Comparison of ENCODE assay signal across 12 cellular contexts in genomic region chr19:4695224-4695731, GRCh38. TPM values are rescaled to one million over a fixed set of nuclear protein-coding genes. Genes with fewer than 3 reads are reported as not detected.
DNase-seq lines count a peak whose midpoint lies in the region; TF ChIP-seq lines count a peak whose summit lies in the region.
"Had no signal": no experiment of that assay in that cellular context is flagged by ENCODE, and none has a peak within 500 bp of the region (broad histone marks: within the 10 kb centered on the region; RNA-seq: fewer than 3 reads in every experiment).

No MANE protein-coding gene starts in this region.

- in situ Hi-C loops in transverse colon (cut with MboI; ENCODE audit: low pct_ligation_motif_present in 1 of 4, low pct_unique_long_range_greater_than_20kb in 1 of 4, low sequenced_read_pairs in 3 of 4), result no loop called here

- peak; percentile 58 for DNase-seq in NCI-H446 treated with DMSO at 0.1 percent for 48 hours (lab: John Stamatoyannopoulos, UW)
- peak; percentile 21 to 52 for DNase-seq in lung microvascular endothelial cell (ENCODE audit: low read depth in 2 of 2)
- DNase-seq in transverse colon, result no peak
- DNase-seq in GOT3 (lab: John Stamatoyannopoulos, UW), result no peak
- DNase-seq in dedifferentiated amniotic fluid mesenchymal stem cell (ENCODE audit: extremely low spot score), result no peak
- DNase-seq in GM03348 (ENCODE audit: low spot score), result no peak
- DNase-seq: NCI-H1417 treated with DMSO at 0.1 percent for 48 hours, NCI-H748 treated with DMSO at 0.1 percent for 48 hours, retina had no signal

- H3K4me3 ChIP-seq in transverse colon, result no peak overlapping the region

- intact Hi-C loops in dendritic cell treated with granulocyte-macrophage colony-stimulating factor and Interleukin-4, amounts not matched to agents 40 ng/mL and 50 ng/mL, for 4 days (cut with micrococcal nuclease), result no loop called here
- intact Hi-C loops in transverse colon (cut with DNase I; ENCODE audit: low total_unique reads), result loop anchor here (5.0 kb wide), 1 partner anchor 513 kb away; the partner anchor contains the start of genes ANKRD24 and SIRT6

- H3K36me3 ChIP-seq in transverse colon, result peaks cover 0 to 75% (median 28%) of the 10 kb centered on the region in 4 donors

- no peaks in the 10 kb centered on the region for H3K27me3 ChIP-seq in transverse colon

- H3K4me3 Mint-ChIP-seq in dendritic cell treated with granulocyte-macrophage colony-stimulating factor and Interleukin-4, amounts not matched to agents 40 ng/mL and 50 ng/mL, for 4 days, result no peak overlapping the region
- H3K4me3 Mint-ChIP-seq: central memory CD8-positive, alpha-beta T cell; stimulated activated naive CD8-positive, alpha-beta T cell treated with anti-CD3 and anti-CD28 coated beads, Interleukin-15, Interleukin-2, amounts not matched to agents 100 ng/mL and 50 ng/mL, for 24 hours had no signal

- no peaks in the 10 kb centered on the region for H3K9me3 Mint-ChIP-seq in dendritic cell treated with granulocyte-macrophage colony-stimulating factor and Interleukin-4, amounts not matched to agents 40 ng/mL and 50 ng/mL, for 4 days
- H3K9me3 Mint-ChIP-seq: central memory CD8-positive, alpha-beta T cell; stimulated activated naive CD8-positive, alpha-beta T cell treated with anti-CD3 and anti-CD28 coated beads, Interleukin-15, Interleukin-2, amounts not matched to agents 100 ng/mL and 50 ng/mL, for 24 hours had no signal

- H3K4me1 ChIP-seq in transverse colon, result no peaks in the 10 kb centered on the region

- no peak for TF ChIP-seq EP300 in transverse colon (IDR thresholded peaks at IDR 0.05; ENCODE audit: low read depth)

- H3K4me1 Mint-ChIP-seq in dendritic cell treated with granulocyte-macrophage colony-stimulating factor and Interleukin-4, amounts not matched to agents 40 ng/mL and 50 ng/mL, for 4 days (ENCODE audit: low read depth), result peaks cover 61% of the 10 kb centered on the region

- peak overlapping the region in 3 of 4 donors; percentile 27 to 60 (median 37) for H3K27ac ChIP-seq in transverse colon

- H3K9me3 ChIP-seq in transverse colon, result no peaks in the 10 kb centered on the region

- no peak for TF ChIP-seq POLR2A in transverse colon (IDR thresholded peaks at IDR 0.05)

- WGBS in transverse colon (ENCODE audit: low coverage in 1 of 2), 2 donors, result 92 to 100% methylated on average over 2 to 19 of the region's 19 CpGs

- TF ChIP-seq CTCF in transverse colon (IDR thresholded peaks at IDR 0.05), result no peak

- peaks cover 100% of the 10 kb centered on the region for H3K36me3 Mint-ChIP-seq in dendritic cell treated with granulocyte-macrophage colony-stimulating factor and Interleukin-4, amounts not matched to agents 40 ng/mL and 50 ng/mL, for 4 days (ENCODE audit: low read depth)

- peak overlapping the region; percentile 79 for H3K27ac Mint-ChIP-seq in dendritic cell treated with granulocyte-macrophage colony-stimulating factor and Interleukin-4, amounts not matched to agents 40 ng/mL and 50 ng/mL, for 4 days
- H3K27ac Mint-ChIP-seq: stimulated activated naive CD8-positive, alpha-beta T cell treated with anti-CD3 and anti-CD28 coated beads, Interleukin-15, Interleukin-2, amounts not matched to agents 100 ng/mL and 50 ng/mL, for 24 hours had no signal

- H3K27me3 Mint-ChIP-seq in dendritic cell treated with granulocyte-macrophage colony-stimulating factor and Interleukin-4, amounts not matched to agents 40 ng/mL and 50 ng/mL, for 4 days, result no peaks in the 10 kb centered on the region
- H3K27me3 Mint-ChIP-seq: central memory CD8-positive, alpha-beta T cell; stimulated activated naive CD8-positive, alpha-beta T cell treated with anti-CD3 and anti-CD28 coated beads, Interleukin-15, Interleukin-2, amounts not matched to agents 100 ng/mL and 50 ng/mL, for 24 hours had no signal

RNA-seq across cellular contexts. Expression of gene MYDGF, which starts 25.1 kb away (rescaled TPM):
- total RNA-seq in lung microvascular endothelial cell (138 and 149 TPM in 2 replicates), transverse colon (10 to 100 TPM in 2 of 4 donors, 1 to 10 TPM in 2; 3.6 to 44.5 (median 22.0) TPM)

RNA-seq across cellular contexts. Expression of gene DPP9, which starts 28.4 kb away (rescaled TPM):
- total RNA-seq in lung microvascular endothelial cell (14.2 and 19.4 TPM in 2 replicates), transverse colon (100 to 1,000 TPM in 2 of 4 donors, 10 to 100 TPM in 2; 74.1 to 320 (median 103) TPM)

RNA-seq across cellular contexts. Expression of gene TNFAIP8L1, which starts 56.0 kb away (rescaled TPM):
- total RNA-seq in lung microvascular endothelial cell (53.2 and 69.4 TPM in 2 replicates), transverse colon (10 to 100 TPM in 1 of 4 donors, 1 to 10 TPM in 3; 4.5 to 12.0 (median 8.5) TPM)

Comparison
In these comparisons a context has a peak if more than half of its experiments do, and no peak if none do; other contexts are left out.
1. DNase-seq: peak in NCI-H446 treated with DMSO at 0.1 percent for 48 hours (single experiment) and lung microvascular endothelial cell (2 of 2); none in transverse colon (single experiment), GOT3 (single experiment), dedifferentiated amniotic fluid mesenchymal stem cell (single experiment) and GM03348 (single experiment).